In the genomic region with DNA sequence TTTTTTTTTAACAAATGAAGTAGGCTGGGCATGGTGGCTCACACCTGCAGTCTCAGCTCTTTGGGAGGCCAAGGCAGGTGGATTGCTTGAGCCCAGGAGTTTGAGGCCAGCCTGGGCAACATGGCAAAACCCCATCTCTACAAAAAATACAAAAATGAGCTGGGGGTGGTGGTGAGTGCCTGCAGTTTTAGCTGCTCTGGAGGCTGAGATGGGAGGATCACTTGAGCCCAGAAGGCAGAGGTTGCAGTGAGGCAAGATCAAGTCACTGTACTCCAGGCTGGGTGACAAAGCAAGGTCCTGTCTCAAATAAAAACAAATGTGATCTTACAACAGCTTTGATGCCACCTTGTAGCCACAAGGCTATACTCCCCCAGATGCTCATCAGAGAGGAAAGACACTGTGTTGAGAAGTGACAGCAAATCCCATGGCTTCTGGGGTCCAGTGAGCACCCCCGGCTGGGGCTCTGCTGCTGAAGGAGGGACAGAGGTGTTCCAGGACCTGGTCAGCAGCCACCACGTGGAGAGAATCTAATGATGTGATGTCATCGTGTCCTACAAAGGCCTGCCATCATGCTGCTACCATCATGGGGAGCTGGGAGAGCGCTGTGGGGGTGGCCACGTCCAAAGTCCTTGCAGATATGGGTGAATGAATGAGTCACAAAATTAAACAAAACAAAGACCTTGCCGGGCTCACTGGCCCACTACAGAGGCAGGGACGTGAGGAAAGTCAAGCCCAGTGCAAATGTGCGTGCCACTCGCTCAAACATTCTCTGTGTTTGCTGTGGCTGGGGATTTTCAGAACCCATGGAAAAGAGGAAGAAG, we compare ENCODE assay signal across 1 cellular context.
TF ChIP-seq lines count a peak whose summit lies in the region.

No MANE protein-coding gene starts in this region.

TF ChIP-seq in GM23338, 12 proteins besides CTCF, POLR2A, EP300 and RAD21 (continued from another document):
- TF ChIP-seq, protein P1, sequence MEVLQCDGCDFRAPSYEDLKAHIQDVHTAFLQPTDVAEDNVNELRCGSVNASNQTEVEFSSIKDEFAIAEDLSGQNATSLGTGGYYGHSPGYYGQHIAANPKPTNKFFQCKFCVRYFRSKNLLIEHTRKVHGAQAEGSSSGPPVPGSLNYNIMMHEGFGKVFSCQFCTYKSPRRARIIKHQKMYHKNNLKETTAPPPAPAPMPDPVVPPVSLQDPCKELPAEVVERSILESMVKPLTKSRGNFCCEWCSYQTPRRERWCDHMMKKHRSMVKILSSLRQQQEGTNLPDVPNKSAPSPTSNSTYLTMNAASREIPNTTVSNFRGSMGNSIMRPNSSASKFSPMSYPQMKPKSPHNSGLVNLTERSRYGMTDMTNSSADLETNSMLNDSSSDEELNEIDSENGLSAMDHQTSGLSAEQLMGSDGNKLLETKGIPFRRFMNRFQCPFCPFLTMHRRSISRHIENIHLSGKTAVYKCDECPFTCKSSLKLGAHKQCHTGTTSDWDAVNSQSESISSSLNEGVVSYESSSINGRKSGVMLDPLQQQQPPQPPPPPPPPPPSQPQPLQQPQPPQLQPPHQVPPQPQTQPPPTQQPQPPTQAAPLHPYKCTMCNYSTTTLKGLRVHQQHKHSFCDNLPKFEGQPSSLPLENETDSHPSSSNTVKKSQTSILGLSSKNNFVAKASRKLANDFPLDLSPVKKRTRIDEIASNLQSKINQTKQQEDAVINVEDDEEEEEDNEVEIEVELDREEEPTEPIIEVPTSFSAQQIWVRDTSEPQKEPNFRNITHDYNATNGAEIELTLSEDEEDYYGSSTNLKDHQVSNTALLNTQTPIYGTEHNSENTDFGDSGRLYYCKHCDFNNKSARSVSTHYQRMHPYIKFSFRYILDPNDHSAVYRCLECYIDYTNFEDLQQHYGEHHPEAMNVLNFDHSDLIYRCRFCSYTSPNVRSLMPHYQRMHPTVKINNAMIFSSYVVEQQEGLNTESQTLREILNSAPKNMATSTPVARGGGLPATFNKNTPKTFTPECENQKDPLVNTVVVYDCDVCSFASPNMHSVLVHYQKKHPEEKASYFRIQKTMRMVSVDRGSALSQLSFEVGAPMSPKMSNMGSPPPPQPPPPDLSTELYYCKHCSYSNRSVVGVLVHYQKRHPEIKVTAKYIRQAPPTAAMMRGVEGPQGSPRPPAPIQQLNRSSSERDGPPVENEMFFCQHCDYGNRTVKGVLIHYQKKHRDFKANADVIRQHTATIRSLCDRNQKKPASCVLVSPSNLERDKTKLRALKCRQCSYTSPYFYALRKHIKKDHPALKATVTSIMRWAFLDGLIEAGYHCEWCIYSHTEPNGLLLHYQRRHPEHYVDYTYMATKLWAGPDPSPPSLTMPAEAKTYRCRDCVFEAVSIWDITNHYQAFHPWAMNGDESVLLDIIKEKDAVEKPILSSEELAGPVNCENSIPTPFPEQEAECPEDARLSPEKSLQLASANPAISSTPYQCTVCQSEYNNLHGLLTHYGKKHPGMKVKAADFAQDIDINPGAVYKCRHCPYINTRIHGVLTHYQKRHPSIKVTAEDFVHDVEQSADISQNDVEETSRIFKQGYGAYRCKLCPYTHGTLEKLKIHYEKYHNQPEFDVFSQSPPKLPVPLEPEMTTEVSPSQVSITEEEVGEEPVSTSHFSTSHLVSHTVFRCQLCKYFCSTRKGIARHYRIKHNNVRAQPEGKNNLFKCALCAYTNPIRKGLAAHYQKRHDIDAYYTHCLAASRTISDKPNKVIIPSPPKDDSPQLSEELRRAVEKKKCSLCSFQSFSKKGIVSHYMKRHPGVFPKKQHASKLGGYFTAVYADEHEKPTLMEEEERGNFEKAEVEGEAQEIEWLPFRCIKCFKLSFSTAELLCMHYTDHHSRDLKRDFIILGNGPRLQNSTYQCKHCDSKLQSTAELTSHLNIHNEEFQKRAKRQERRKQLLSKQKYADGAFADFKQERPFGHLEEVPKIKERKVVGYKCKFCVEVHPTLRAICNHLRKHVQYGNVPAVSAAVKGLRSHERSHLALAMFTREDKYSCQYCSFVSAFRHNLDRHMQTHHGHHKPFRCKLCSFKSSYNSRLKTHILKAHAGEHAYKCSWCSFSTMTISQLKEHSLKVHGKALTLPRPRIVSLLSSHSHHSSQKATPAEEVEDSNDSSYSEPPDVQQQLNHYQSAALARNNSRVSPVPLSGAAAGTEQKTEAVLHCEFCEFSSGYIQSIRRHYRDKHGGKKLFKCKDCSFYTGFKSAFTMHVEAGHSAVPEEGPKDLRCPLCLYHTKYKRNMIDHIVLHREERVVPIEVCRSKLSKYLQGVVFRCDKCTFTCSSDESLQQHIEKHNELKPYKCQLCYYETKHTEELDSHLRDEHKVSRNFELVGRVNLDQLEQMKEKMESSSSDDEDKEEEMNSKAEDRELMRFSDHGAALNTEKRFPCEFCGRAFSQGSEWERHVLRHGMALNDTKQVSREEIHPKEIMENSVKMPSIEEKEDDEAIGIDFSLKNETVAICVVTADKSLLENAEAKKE (CRISPR knock-in tag; IDR thresholded peaks at IDR 0.05) = no peak
- TF ChIP-seq JUNB (IDR thresholded peaks at IDR 0.05; ENCODE audit: unreplicated experiment) = no peak
